12 cellular contexts compared by ENCODE assay signal in genomic region chr2:113181491-113182051, GRCh38. TPM values are rescaled to one million over a fixed set of nuclear protein-coding genes. Genes with fewer than 3 reads are reported as not detected.
DNase-seq lines count a peak whose midpoint lies in the region; ATAC-seq, FAIRE-seq and TF ChIP-seq lines count a peak whose summit lies in the region.
"Had no signal": no experiment of that assay in that cellular context is flagged by ENCODE, and none has a peak within 500 bp of the region (broad histone marks: within the 10 kb centered on the region; RNA-seq: fewer than 3 reads in every experiment).

No MANE protein-coding gene starts in this region.

- peaks cover 90% of the 10 kb centered on the region for H3K4me1 Mint-ChIP-seq in dendritic cell treated with granulocyte-macrophage colony-stimulating factor and Interleukin-4, amounts not matched to agents 40 ng/mL and 50 ng/mL, for 4 days (ENCODE audit: low read depth)

- H3K4me3 ChIP-seq in pancreas, result no peak overlapping the region

- no peaks in the 10 kb centered on the region for H3K27me3 ChIP-seq in pancreas

- intact Hi-C loops in dendritic cell treated with granulocyte-macrophage colony-stimulating factor and Interleukin-4, amounts not matched to agents 40 ng/mL and 50 ng/mL, for 4 days (cut with micrococcal nuclease), result no loop called here
- intact Hi-C loops in pancreas (cut with DNase I), result no loop called here

- 28 to 37% methylated on average over 4 of the region's 4 CpGs for WGBS in pancreas, 2 donors

- DNase-seq in DMS 273 (lab: John Stamatoyannopoulos, UW; ENCODE audit: unreplicated experiment) (peak; percentile 27), DMS 273 treated with DMSO at 0.1 percent for 48 hours (lab: John Stamatoyannopoulos, UW) (no peak), M059J (ENCODE audit: low read depth) (peak; percentile 14), pancreas (peak in 4 of 6 donors; percentile 57 to 70 (median 58)), cerebellar cortex (ENCODE audit: low spot score) (no peak), NCI-H146 treated with DMSO at 0.1 percent for 48 hours (lab: John Stamatoyannopoulos, UW; ENCODE audit: unreplicated experiment) (no peak), activated gamma-delta T cell (lab: John Stamatoyannopoulos, UW) (no peak)
- DNase-seq: cortex of kidney had no signal

- H3K4me3 Mint-ChIP-seq in dendritic cell treated with granulocyte-macrophage colony-stimulating factor and Interleukin-4, amounts not matched to agents 40 ng/mL and 50 ng/mL, for 4 days, result peak overlapping the region; percentile 9

- no peaks in the 10 kb centered on the region for H3K27me3 Mint-ChIP-seq in dendritic cell treated with granulocyte-macrophage colony-stimulating factor and Interleukin-4, amounts not matched to agents 40 ng/mL and 50 ng/mL, for 4 days

- peaks cover 80% of the 10 kb centered on the region for H3K36me3 Mint-ChIP-seq in dendritic cell treated with granulocyte-macrophage colony-stimulating factor and Interleukin-4, amounts not matched to agents 40 ng/mL and 50 ng/mL, for 4 days (ENCODE audit: low read depth)

- H3K36me3 ChIP-seq in pancreas, result no peaks in the 10 kb centered on the region

- peaks cover 12 to 16% (median 15%) of the 10 kb centered on the region in 3 donors for H3K4me1 ChIP-seq in pancreas

- no peak for TF ChIP-seq CTCF in pancreas (IDR thresholded peaks at IDR 0.05)

- FAIRE-seq in pancreas (lab: Jason Lieb, UNC), result no peak
- FAIRE-seq: G401.6 had no signal

- ATAC-seq in pancreas, result peak; percentile 74 to 90 (median 78)

- H3K9me3 Mint-ChIP-seq in dendritic cell treated with granulocyte-macrophage colony-stimulating factor and Interleukin-4, amounts not matched to agents 40 ng/mL and 50 ng/mL, for 4 days, result no peaks in the 10 kb centered on the region

- peak overlapping the region; percentile 30 for H3K27ac Mint-ChIP-seq in dendritic cell treated with granulocyte-macrophage colony-stimulating factor and Interleukin-4, amounts not matched to agents 40 ng/mL and 50 ng/mL, for 4 days

- peak overlapping the region in 3 of 4 donors; percentile 16 to 57 (median 41) for H3K27ac ChIP-seq in pancreas
- H3K27ac ChIP-seq: 22Rv1 had no signal

- H3K9me3 ChIP-seq in pancreas, result no peaks in the 10 kb centered on the region

RNA-seq across cellular contexts. Expression of gene PSD4, which starts 7.8 kb away (rescaled TPM):
- total RNA-seq in M059J (2014; rRNA removed; shearing (Covaris generic)), result 6.4 and 14.7 TPM in 2 replicates
- total RNA-seq in pancreas, result 10 to 100 TPM; 15.9 to 37.6 (median 23.4) TPM
- 10 to 100 TPM; 28.2 to 31.4 TPM for polyA plus RNA-seq in pancreas

RNA-seq across cellular contexts. Expression of gene IL1RN, which starts 54.2 kb away (rescaled TPM):
- 0.05 TPM in 1 of 2 replicates, not detected in the other for total RNA-seq in M059J (2014; rRNA removed; shearing (Covaris generic))
- total RNA-seq in pancreas, result 1 to 10 TPM in 3 of 6 donors, under 1 TPM in 2, not detected in 1; 0.37 to 3.1 (median 1.4) TPM
- 1 to 10 TPM in 1 of 2 donors, under 1 TPM in 1; 0.65 to 1.6 TPM for polyA plus RNA-seq in pancreas
- total RNA-seq: SK-MEL-5 had no signal

Comparison
In these comparisons a context has a peak if more than half of its experiments do, and no peak if none do; other contexts are left out.
1. DNase-seq: peak in DMS 273 (single experiment), M059J (single experiment) and pancreas (4 of 6); none in DMS 273 treated with DMSO at 0.1 percent for 48 hours (single experiment), cerebellar cortex (single experiment), NCI-H146 treated with DMSO at 0.1 percent for 48 hours (single experiment) and activated gamma-delta T cell (single experiment).